In the genomic region with DNA sequence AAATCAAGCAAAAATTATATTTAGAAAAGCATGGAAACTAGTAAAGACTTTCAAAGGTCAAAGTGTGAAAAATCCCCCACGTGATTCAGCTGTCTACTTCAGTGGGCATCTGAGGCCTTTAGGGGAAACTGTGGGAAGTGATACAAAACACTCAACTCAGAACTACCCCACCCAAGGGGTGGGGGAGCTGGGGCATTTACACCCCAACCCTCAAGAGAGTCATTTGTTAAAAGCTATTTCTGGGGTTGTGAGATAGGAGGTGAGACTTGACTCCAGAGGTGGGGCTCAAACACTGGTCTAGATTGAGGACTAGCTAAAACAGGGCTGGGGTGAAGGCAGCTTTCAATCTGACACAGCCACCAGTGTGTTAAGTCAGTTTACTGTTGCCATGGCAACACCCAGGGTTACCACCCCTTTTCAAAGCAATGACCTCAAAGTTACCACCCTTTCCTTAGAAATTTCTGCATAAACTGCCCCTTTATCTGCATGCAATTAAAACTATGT, we compare ENCODE assay signal across 1 cellular context.
TF ChIP-seq lines count a peak whose summit lies in the region.

No MANE protein-coding gene starts in this region.

TF ChIP-seq in GM12878, 131 proteins besides CTCF, POLR2A, EP300 and RAD21 (continued from another document and continues in another):
- TF ChIP-seq, protein P1, sequence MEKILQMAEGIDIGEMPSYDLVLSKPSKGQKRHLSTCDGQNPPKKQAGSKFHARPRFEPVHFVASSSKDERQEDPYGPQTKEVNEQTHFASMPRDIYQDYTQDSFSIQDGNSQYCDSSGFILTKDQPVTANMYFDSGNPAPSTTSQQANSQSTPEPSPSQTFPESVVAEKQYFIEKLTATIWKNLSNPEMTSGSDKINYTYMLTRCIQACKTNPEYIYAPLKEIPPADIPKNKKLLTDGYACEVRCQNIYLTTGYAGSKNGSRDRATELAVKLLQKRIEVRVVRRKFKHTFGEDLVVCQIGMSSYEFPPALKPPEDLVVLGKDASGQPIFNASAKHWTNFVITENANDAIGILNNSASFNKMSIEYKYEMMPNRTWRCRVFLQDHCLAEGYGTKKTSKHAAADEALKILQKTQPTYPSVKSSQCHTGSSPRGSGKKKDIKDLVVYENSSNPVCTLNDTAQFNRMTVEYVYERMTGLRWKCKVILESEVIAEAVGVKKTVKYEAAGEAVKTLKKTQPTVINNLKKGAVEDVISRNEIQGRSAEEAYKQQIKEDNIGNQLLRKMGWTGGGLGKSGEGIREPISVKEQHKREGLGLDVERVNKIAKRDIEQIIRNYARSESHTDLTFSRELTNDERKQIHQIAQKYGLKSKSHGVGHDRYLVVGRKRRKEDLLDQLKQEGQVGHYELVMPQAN (conservative IDR thresholded peaks at IDR 0.05), result no peak
- TF ChIP-seq RBBP5 (conservative IDR thresholded peaks at IDR 0.05) (no peak), PAX5 (IDR thresholded peaks at IDR 0.05; ENCODE audit: borderline replicate concordance, low read depth, low read length) (no peak), BHLHE40 (IDR thresholded peaks at IDR 0.05; ENCODE audit: borderline replicate concordance in 1 of 2, low read depth in 2 of 2, low read length in 1 of 2) (peak; percentile 81 to 83), SPI1 (IDR thresholded peaks at IDR 0.05; ENCODE audit: borderline replicate concordance, insufficient read depth, low read depth, low read length) (no peak; the same call in 1 of the 2 replicates), HCFC1 (IDR thresholded peaks at IDR 0.05; ENCODE audit: low read length) (no peak), CHD4 (IDR thresholded peaks at IDR 0.05) (no peak), POLR2AphosphoS2 (IDR thresholded peaks at IDR 0.05; ENCODE audit: low read depth, low read length) (no peak), SMAD1 (IDR thresholded peaks at IDR 0.05; ENCODE audit: low read depth, partially characterized antibody) (no peak), BMI1 (IDR thresholded peaks at IDR 0.05; ENCODE audit: borderline replicate concordance) (peak; percentile 99), KLF5 (IDR thresholded peaks at IDR 0.05; ENCODE audit: partially characterized antibody) (peak; percentile 75), JUNB (IDR thresholded peaks at IDR 0.05) (peak; percentile 88), IKZF1 (conservative IDR thresholded peaks at IDR 0.05) (peak; percentile 83), ZNF24 (IDR thresholded peaks at IDR 0.05) (no peak), DPF2 (IDR thresholded peaks at IDR 0.05) (peak; percentile 89), TCF7 (IDR thresholded peaks at IDR 0.05; ENCODE audit: borderline replicate concordance) (no peak), IKZF2 (IDR thresholded peaks at IDR 0.05) (peak; percentile 73 to 74), FOS (IDR thresholded peaks at IDR 0.05; ENCODE audit: borderline replicate concordance, extremely low read depth, insufficient read length) (no peak), SREBF1 (IDR thresholded peaks at IDR 0.05; ENCODE audit: low read length) (no peak), NR2C2 (IDR thresholded peaks at IDR 0.05; ENCODE audit: borderline replicate concordance, control insufficient read depth, insufficient read length, low read depth) (no peak), EED (IDR thresholded peaks at IDR 0.05; ENCODE audit: low read depth) (peak; percentile 59; the same call in 1 of the 2 replicates), RFX5 (IDR thresholded peaks at IDR 0.05; ENCODE audit: low read depth, low read length) (peak; percentile 68), SREBF2 (IDR thresholded peaks at IDR 0.05; ENCODE audit: low read length) (no peak), HDGF (IDR thresholded peaks at IDR 0.05) (no peak), FOXM1 (IDR thresholded peaks at IDR 0.05; ENCODE audit: low read depth, low read length) (peak; percentile 66; the same call in 1 of the 2 replicates), YBX1 (IDR thresholded peaks at IDR 0.05) (no peak), NFYA (IDR thresholded peaks at IDR 0.05; ENCODE audit: borderline replicate concordance, low read depth, low read length) (no peak), CBFB (IDR thresholded peaks at IDR 0.05; ENCODE audit: low read depth) (0 out of 2 replicates have a peak, but pooled peaks have one; percentile 55), HDAC6 (IDR thresholded peaks at IDR 0.05; ENCODE audit: unreplicated experiment) (no peak), POLR2AphosphoS5 (IDR thresholded peaks at IDR 0.05; ENCODE audit: low read length) (no peak), CEBPB (IDR thresholded peaks at IDR 0.05; ENCODE audit: borderline replicate concordance in 1 of 2, low read depth in 2 of 2, low read length in 2 of 2) (no peak), IRF4 (IDR thresholded peaks at IDR 0.05; ENCODE audit: low read depth, low read length) (peak; percentile 81), NFXL1 (IDR thresholded peaks at IDR 0.05; ENCODE audit: borderline replicate concordance) (no peak), YY1 (IDR thresholded peaks at IDR 0.05; ENCODE audit: low read depth, low read length) (no peak), NRF1 (conservative IDR thresholded peaks at IDR 0.05; ENCODE audit: low read depth, low read length) (no peak), ZSCAN29 (IDR thresholded peaks at IDR 0.05) (no peak), CBX3 (IDR thresholded peaks at IDR 0.05; ENCODE audit: borderline replicate concordance, low read depth) (no peak), MXI1 (IDR thresholded peaks at IDR 0.05; ENCODE audit: low read depth, low read length) (0 out of 2 replicates have a peak, but pooled peaks have one; percentile 69), MYB (IDR thresholded peaks at IDR 0.05; ENCODE audit: borderline replicate concordance, low read depth, low read length) (no peak), ESRRA (IDR thresholded peaks at IDR 0.05; ENCODE audit: low read length) (no peak), EGR1 (IDR thresholded peaks at IDR 0.05; ENCODE audit: borderline replicate concordance in 1 of 2, low read depth in 2 of 2, low read length in 2 of 2) (no peak), NBN (IDR thresholded peaks at IDR 0.05) (0 out of 2 replicates have a peak, but pooled peaks have one; percentile 50)
- TF ChIP-seq, protein P2, sequence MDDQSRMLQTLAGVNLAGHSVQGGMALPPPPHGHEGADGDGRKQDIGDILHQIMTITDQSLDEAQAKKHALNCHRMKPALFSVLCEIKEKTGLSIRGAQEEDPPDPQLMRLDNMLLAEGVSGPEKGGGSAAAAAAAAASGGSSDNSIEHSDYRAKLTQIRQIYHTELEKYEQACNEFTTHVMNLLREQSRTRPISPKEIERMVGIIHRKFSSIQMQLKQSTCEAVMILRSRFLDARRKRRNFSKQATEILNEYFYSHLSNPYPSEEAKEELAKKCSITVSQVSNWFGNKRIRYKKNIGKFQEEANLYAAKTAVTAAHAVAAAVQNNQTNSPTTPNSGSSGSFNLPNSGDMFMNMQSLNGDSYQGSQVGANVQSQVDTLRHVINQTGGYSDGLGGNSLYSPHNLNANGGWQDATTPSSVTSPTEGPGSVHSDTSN (IDR thresholded peaks at IDR 0.05; ENCODE audit: insufficient replicate concordance, low read depth, low read length), result no peak
- TF ChIP-seq, protein P3, sequence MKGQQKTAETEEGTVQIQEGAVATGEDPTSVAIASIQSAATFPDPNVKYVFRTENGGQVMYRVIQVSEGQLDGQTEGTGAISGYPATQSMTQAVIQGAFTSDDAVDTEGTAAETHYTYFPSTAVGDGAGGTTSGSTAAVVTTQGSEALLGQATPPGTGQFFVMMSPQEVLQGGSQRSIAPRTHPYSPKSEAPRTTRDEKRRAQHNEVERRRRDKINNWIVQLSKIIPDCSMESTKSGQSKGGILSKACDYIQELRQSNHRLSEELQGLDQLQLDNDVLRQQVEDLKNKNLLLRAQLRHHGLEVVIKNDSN (IDR thresholded peaks at IDR 0.05; ENCODE audit: borderline replicate concordance, extremely low read length, insufficient read depth, low read depth, low read length), result peak; percentile 32
- TF ChIP-seq, protein P4, sequence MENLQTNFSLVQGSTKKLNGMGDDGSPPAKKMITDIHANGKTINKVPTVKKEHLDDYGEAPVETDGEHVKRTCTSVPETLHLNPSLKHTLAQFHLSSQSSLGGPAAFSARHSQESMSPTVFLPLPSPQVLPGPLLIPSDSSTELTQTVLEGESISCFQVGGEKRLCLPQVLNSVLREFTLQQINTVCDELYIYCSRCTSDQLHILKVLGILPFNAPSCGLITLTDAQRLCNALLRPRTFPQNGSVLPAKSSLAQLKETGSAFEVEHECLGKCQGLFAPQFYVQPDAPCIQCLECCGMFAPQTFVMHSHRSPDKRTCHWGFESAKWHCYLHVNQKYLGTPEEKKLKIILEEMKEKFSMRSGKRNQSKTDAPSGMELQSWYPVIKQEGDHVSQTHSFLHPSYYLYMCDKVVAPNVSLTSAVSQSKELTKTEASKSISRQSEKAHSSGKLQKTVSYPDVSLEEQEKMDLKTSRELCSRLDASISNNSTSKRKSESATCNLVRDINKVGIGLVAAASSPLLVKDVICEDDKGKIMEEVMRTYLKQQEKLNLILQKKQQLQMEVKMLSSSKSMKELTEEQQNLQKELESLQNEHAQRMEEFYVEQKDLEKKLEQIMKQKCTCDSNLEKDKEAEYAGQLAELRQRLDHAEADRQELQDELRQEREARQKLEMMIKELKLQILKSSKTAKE (IDR thresholded peaks at IDR 0.05; ENCODE audit: low read depth, poor library complexity, severe bottlenecking), result peak; percentile 86
- TF ChIP-seq, protein P5, sequence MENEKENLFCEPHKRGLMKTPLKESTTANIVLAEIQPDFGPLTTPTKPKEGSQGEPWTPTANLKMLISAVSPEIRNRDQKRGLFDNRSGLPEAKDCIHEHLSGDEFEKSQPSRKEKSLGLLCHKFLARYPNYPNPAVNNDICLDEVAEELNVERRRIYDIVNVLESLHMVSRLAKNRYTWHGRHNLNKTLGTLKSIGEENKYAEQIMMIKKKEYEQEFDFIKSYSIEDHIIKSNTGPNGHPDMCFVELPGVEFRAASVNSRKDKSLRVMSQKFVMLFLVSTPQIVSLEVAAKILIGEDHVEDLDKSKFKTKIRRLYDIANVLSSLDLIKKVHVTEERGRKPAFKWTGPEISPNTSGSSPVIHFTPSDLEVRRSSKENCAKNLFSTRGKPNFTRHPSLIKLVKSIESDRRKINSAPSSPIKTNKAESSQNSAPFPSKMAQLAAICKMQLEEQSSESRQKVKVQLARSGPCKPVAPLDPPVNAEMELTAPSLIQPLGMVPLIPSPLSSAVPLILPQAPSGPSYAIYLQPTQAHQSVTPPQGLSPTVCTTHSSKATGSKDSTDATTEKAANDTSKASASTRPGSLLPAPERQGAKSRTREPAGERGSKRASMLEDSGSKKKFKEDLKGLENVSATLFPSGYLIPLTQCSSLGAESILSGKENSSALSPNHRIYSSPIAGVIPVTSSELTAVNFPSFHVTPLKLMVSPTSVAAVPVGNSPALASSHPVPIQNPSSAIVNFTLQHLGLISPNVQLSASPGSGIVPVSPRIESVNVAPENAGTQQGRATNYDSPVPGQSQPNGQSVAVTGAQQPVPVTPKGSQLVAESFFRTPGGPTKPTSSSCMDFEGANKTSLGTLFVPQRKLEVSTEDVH (IDR thresholded peaks at IDR 0.05; ENCODE audit: low read depth, partially characterized antibody), result no peak
- TF ChIP-seq, protein P6, sequence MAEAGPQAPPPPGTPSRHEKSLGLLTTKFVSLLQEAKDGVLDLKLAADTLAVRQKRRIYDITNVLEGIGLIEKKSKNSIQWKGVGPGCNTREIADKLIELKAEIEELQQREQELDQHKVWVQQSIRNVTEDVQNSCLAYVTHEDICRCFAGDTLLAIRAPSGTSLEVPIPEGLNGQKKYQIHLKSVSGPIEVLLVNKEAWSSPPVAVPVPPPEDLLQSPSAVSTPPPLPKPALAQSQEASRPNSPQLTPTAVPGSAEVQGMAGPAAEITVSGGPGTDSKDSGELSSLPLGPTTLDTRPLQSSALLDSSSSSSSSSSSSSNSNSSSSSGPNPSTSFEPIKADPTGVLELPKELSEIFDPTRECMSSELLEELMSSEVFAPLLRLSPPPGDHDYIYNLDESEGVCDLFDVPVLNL (IDR thresholded peaks at IDR 0.05; ENCODE audit: low read depth, low read length), result no peak
- TF ChIP-seq, protein P7, sequence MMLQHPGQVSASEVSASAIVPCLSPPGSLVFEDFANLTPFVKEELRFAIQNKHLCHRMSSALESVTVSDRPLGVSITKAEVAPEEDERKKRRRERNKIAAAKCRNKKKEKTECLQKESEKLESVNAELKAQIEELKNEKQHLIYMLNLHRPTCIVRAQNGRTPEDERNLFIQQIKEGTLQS (IDR thresholded peaks at IDR 0.05; ENCODE audit: borderline replicate concordance, extremely low read depth, low read depth, low read length), result no peak
- TF ChIP-seq, protein P8, sequence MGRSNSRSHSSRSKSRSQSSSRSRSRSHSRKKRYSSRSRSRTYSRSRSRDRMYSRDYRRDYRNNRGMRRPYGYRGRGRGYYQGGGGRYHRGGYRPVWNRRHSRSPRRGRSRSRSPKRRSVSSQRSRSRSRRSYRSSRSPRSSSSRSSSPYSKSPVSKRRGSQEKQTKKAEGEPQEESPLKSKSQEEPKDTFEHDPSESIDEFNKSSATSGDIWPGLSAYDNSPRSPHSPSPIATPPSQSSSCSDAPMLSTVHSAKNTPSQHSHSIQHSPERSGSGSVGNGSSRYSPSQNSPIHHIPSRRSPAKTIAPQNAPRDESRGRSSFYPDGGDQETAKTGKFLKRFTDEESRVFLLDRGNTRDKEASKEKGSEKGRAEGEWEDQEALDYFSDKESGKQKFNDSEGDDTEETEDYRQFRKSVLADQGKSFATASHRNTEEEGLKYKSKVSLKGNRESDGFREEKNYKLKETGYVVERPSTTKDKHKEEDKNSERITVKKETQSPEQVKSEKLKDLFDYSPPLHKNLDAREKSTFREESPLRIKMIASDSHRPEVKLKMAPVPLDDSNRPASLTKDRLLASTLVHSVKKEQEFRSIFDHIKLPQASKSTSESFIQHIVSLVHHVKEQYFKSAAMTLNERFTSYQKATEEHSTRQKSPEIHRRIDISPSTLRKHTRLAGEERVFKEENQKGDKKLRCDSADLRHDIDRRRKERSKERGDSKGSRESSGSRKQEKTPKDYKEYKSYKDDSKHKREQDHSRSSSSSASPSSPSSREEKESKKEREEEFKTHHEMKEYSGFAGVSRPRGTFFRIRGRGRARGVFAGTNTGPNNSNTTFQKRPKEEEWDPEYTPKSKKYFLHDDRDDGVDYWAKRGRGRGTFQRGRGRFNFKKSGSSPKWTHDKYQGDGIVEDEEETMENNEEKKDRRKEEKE (IDR thresholded peaks at IDR 0.05), result no peak
- TF ChIP-seq, protein P9, sequence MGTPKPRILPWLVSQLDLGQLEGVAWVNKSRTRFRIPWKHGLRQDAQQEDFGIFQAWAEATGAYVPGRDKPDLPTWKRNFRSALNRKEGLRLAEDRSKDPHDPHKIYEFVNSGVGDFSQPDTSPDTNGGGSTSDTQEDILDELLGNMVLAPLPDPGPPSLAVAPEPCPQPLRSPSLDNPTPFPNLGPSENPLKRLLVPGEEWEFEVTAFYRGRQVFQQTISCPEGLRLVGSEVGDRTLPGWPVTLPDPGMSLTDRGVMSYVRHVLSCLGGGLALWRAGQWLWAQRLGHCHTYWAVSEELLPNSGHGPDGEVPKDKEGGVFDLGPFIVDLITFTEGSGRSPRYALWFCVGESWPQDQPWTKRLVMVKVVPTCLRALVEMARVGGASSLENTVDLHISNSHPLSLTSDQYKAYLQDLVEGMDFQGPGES (IDR thresholded peaks at IDR 0.05), result no peak
